Comparison of ENCODE assay signal across 21 cellular contexts in genomic region chr21:28396421-28396820, GRCh38.
"Had no signal": no experiment of that assay in that cellular context is flagged by ENCODE, and none has a peak within 500 bp of the region (broad histone marks: within the 10 kb centered on the region; RNA-seq: fewer than 3 reads in every experiment).

No MANE protein-coding gene starts in this region.

- FAIRE-seq: RCC 7860 had no signal

- H3K4me3 ChIP-seq: adrenal gland had no signal

- H3K4me3 Mint-ChIP-seq: activated CD8-positive, alpha-beta T cell treated with anti-CD3 and anti-CD28 coated beads, Interleukin-2, amount 10 ng/mL, durations not matched to agents 7 days and 5 days; activated naive CD8-positive, alpha-beta T cell treated with anti-CD3 and anti-CD28 coated beads, Interleukin-2, amount 10 ng/mL, durations not matched to agents 7 days and 5 days; T-helper 1 cell treated with Interleukin-12 subunit alpha and Interleukin-12 subunit beta and Interleukin-4 antibody, amounts not matched to agents 30 μg/mL and 1 μg/mL, for 36 hours had no signal

- H3K27ac ChIP-seq: adrenal gland had no signal

- H3K36me3 ChIP-seq: adrenal gland had no signal

- H3K36me3 Mint-ChIP-seq: activated naive CD8-positive, alpha-beta T cell treated with anti-CD3 and anti-CD28 coated beads, Interleukin-2, amount 10 ng/mL, durations not matched to agents 7 days and 5 days had no signal

- H3K4me1 Mint-ChIP-seq: activated naive CD8-positive, alpha-beta T cell treated with anti-CD3 and anti-CD28 coated beads, Interleukin-2, amount 10 ng/mL, durations not matched to agents 7 days and 5 days had no signal

- DNase-seq: activated CD4-positive, alpha-beta T cell treated with anti-CD3 and anti-CD28 coated beads for 4 hours; activated CD4-positive, alpha-beta T cell treated with anti-CD3 and anti-CD28 coated beads, Interleukin-2, amount 50 U/mL, for 4 hours; activated CD8-positive, alpha-beta memory T cell treated with anti-CD3 and anti-CD28 coated beads, Interleukin-2, amount 50 U/mL, for 48 hours; activated CD8-positive, alpha-beta T cell treated with anti-CD3 and anti-CD28 coated beads, Interleukin-2, amount 10 ng/mL, durations not matched to agents 7 days and 5 days; activated naive CD4-positive, alpha-beta T cell treated with anti-CD3 and anti-CD28 coated beads, Interleukin-2, amount 50 U/mL, for 16 hours; activated naive CD8-positive, alpha-beta T cell treated with anti-CD3 and anti-CD28 coated beads, Interleukin-2, amount 10 ng/mL, durations not matched to agents 7 days and 5 days; activated T-cell treated with anti-CD3 and anti-CD28 coated beads, Interleukin-2, amount 50 U/mL, for 1 hour; adrenal gland; anterior cingulate cortex; caudate nucleus; NCI-H146; NCI-H187 treated with DMSO at 0.1 percent for 48 hours; NCI-H2081 treated with DMSO at 0.1 percent for 48 hours; NCI-H345; NCI-H510A; NCI-H526 treated with DMSO at 0.1 percent for 48 hours; NCI-H82; SHP77 treated with DMSO at 0.1 percent for 48 hours had no signal

- H3K9me3 ChIP-seq: adrenal gland had no signal

- H3K27ac Mint-ChIP-seq: activated CD8-positive, alpha-beta T cell treated with anti-CD3 and anti-CD28 coated beads, Interleukin-2, amount 10 ng/mL, durations not matched to agents 7 days and 5 days; activated naive CD8-positive, alpha-beta T cell treated with anti-CD3 and anti-CD28 coated beads, Interleukin-2, amount 10 ng/mL, durations not matched to agents 7 days and 5 days; T-helper 1 cell treated with Interleukin-12 subunit alpha and Interleukin-12 subunit beta and Interleukin-4 antibody, amounts not matched to agents 30 μg/mL and 1 μg/mL, for 36 hours had no signal

- H3K4me1 ChIP-seq: adrenal gland had no signal

- ATAC-seq: activated CD4-positive, CD25-positive, alpha-beta regulatory T cell treated with anti-CD3 and anti-CD28 coated beads, Interleukin-2, amount 50 U/mL, for 24 hours; activated CD8-positive, alpha-beta T cell treated with anti-CD3 and anti-CD28 coated beads, Interleukin-2, amount 10 ng/mL, durations not matched to agents 7 days and 5 days had no signal

- H3K27me3 ChIP-seq: adrenal gland had no signal
